ENCODE assay signal across 15 cellular contexts in the genomic region with DNA sequence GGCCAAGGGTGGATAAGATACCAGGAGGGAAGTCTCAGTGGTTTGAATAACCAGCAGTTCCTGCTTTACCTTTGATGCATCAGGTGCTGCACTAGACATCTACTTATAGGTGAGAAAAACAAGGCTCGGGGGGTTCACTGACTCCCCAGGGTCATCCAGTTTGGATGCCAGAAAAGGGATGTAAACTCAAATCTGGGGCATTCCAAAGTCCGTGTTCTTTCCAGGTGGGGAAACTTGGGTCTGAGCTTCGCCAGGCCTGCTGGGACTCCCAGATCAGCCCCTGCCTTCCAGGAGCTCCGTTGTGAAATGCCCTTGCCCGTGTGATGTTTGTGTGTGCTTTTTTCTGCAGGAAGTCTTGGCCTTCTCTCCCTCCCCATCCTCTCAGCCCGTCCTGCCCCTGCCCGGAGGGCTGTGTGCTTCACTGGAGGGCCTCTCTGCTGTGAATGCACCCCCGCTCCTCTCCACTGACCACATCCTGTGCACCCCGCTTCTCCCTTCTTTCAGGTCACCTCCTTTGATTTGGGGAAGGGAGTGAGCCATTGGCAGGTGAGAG. TPM values are rescaled to one million over a fixed set of nuclear protein-coding genes. Genes with fewer than 3 reads are reported as not detected.
DNase-seq lines count a peak whose midpoint lies in the region; TF ChIP-seq lines count a peak whose summit lies in the region.
"Had no signal": no experiment of that assay in that cellular context is flagged by ENCODE, and none has a peak within 500 bp of the region (broad histone marks: within the 10 kb centered on the region; RNA-seq: fewer than 3 reads in every experiment).

No MANE protein-coding gene starts in this region.

- no peaks in the 10 kb centered on the region for H3K9me3 Mint-ChIP-seq in activated naive CD4-positive, alpha-beta T cell treated with anti-CD3 and anti-CD28 coated beads for 36 hours
- no peaks in the 10 kb centered on the region for H3K9me3 Mint-ChIP-seq in endothelial cell (ENCODE audit: unreplicated experiment)
- H3K9me3 Mint-ChIP-seq in mesothelial cell of epicardium: peaks cover 7% of the 10 kb centered on the region
- H3K9me3 Mint-ChIP-seq: activated CD4-positive, alpha-beta memory T cell treated with anti-CD3 and anti-CD28 coated beads for 36 hours had no signal

- intact Hi-C loops in activated naive CD4-positive, alpha-beta T cell treated with anti-CD3 and anti-CD28 coated beads for 36 hours (cut with micrococcal nuclease): no loop called here
- intact Hi-C loops in colonic mucosa (cut with DNase I): no loop called here

- CTCF ChIA-PET in activated naive CD4-positive, alpha-beta T cell treated with anti-CD3 and anti-CD28 coated beads for 36 hours (lab: Charles Lee): no interaction called here

- TF ChIP-seq CTCF in endothelial cell (IDR thresholded peaks at IDR 0.05; ENCODE audit: unreplicated experiment) (no peak), mesothelial cell of epicardium (IDR thresholded peaks at IDR 0.05; ENCODE audit: unreplicated experiment) (no peak), tibial nerve (IDR thresholded peaks at IDR 0.05) (no peak), colonic mucosa (IDR thresholded peaks at IDR 0.05) (no peak)

- peak; percentile 15 for DNase-seq in activated naive CD4-positive, alpha-beta T cell treated with anti-CD3 and anti-CD28 coated beads for 36 hours
- no peak for DNase-seq in activated naive CD4-positive, alpha-beta T cell treated with anti-CD3 and anti-CD28 coated beads, Interleukin-2, amount 50 U/mL, for 16 hours
- no peak for DNase-seq in endothelial cell (ENCODE audit: low spot score)
- no peak for DNase-seq in mesothelial cell of epicardium (ENCODE audit: low spot score in 2 of 2, unreplicated experiment in 2 of 2)
- no peak for DNase-seq in tibial nerve (ENCODE audit: low spot score in 2 of 2)
- DNase-seq in stimulated activated naive CD4-positive, alpha-beta T cell treated with Interleukin-2 at 50 U/mL for 16 hours (lab: John Stamatoyannopoulos, UW): no peak
- DNase-seq in DMS53 (lab: John Stamatoyannopoulos, UW): no peak
- DNase-seq in colonic mucosa: no peak
- DNase-seq: 8988T; activated CD4-positive, alpha-beta memory T cell treated with anti-CD3 and anti-CD28 coated beads for 36 hours; COR-L47; effector CD8-positive, alpha-beta T cell; NCI-H226 had no signal

- TF ChIP-seq EP300 in tibial nerve (IDR thresholded peaks at IDR 0.05): no peak

- no peak for TF ChIP-seq POLR2A in tibial nerve (IDR thresholded peaks at IDR 0.05)

- no peaks in the 10 kb centered on the region for H3K36me3 Mint-ChIP-seq in activated naive CD4-positive, alpha-beta T cell treated with anti-CD3 and anti-CD28 coated beads for 36 hours (ENCODE audit: low read depth)
- H3K36me3 Mint-ChIP-seq in endothelial cell (ENCODE audit: low read depth, unreplicated experiment): peaks cover 16% of the 10 kb centered on the region
- peaks cover 7% of the 10 kb centered on the region for H3K36me3 Mint-ChIP-seq in mesothelial cell of epicardium
- H3K36me3 Mint-ChIP-seq: activated CD4-positive, alpha-beta memory T cell treated with anti-CD3 and anti-CD28 coated beads for 36 hours; activated naive CD8-positive, alpha-beta T cell had no signal

- no peak overlapping the region for H3K4me3 Mint-ChIP-seq in activated naive CD4-positive, alpha-beta T cell treated with anti-CD3 and anti-CD28 coated beads for 36 hours
- H3K4me3 Mint-ChIP-seq in endothelial cell (ENCODE audit: unreplicated experiment): peak overlapping the region; percentile 37
- no peak overlapping the region for H3K4me3 Mint-ChIP-seq in mesothelial cell of epicardium
- H3K4me3 Mint-ChIP-seq: activated CD4-positive, alpha-beta memory T cell treated with anti-CD3 and anti-CD28 coated beads for 36 hours; activated naive CD8-positive, alpha-beta T cell had no signal

- H3K36me3 ChIP-seq in tibial nerve (no peaks in the 10 kb centered on the region), colonic mucosa (no peaks in the 10 kb centered on the region)

- peaks cover 0 to 43% (median 13%) of the 10 kb centered on the region in 4 donors for H3K4me1 ChIP-seq in tibial nerve
- no peaks in the 10 kb centered on the region for H3K4me1 ChIP-seq in colonic mucosa

- H3K27me3 ChIP-seq in tibial nerve: no peaks in the 10 kb centered on the region
- no peaks in the 10 kb centered on the region for H3K27me3 ChIP-seq in colonic mucosa

- H3K27ac Mint-ChIP-seq in activated naive CD4-positive, alpha-beta T cell treated with anti-CD3 and anti-CD28 coated beads for 36 hours: no peak overlapping the region
- H3K27ac Mint-ChIP-seq in endothelial cell (ENCODE audit: unreplicated experiment) (peak overlapping the region; percentile 59), mesothelial cell of epicardium (peak overlapping the region; percentile 51)
- H3K27ac Mint-ChIP-seq: activated CD4-positive, alpha-beta memory T cell treated with anti-CD3 and anti-CD28 coated beads for 36 hours; activated naive CD8-positive, alpha-beta T cell had no signal

- H3K27ac ChIP-seq in tibial nerve: peak overlapping the region in 3 of 4 donors; percentile 20 to 83 (median 42)
- H3K27ac ChIP-seq in colonic mucosa: no peak overlapping the region

- H3K27me3 Mint-ChIP-seq in activated naive CD4-positive, alpha-beta T cell treated with anti-CD3 and anti-CD28 coated beads for 36 hours (ENCODE audit: low read depth): peaks cover 7% of the 10 kb centered on the region
- peaks cover 8% of the 10 kb centered on the region for H3K27me3 Mint-ChIP-seq in endothelial cell (ENCODE audit: unreplicated experiment)
- no peaks in the 10 kb centered on the region for H3K27me3 Mint-ChIP-seq in mesothelial cell of epicardium (ENCODE audit: low read depth)

- H3K4me3 ChIP-seq in tibial nerve (no peak overlapping the region), colonic mucosa (no peak overlapping the region)

- peaks cover 12% of the 10 kb centered on the region for H3K4me1 Mint-ChIP-seq in activated naive CD4-positive, alpha-beta T cell treated with anti-CD3 and anti-CD28 coated beads for 36 hours (ENCODE audit: low read depth)
- H3K4me1 Mint-ChIP-seq in endothelial cell (ENCODE audit: unreplicated experiment): peaks cover 74% of the 10 kb centered on the region
- peaks cover 32% of the 10 kb centered on the region for H3K4me1 Mint-ChIP-seq in mesothelial cell of epicardium

- no peak overlapping the region for H3K9ac ChIP-seq in colonic mucosa (ENCODE audit: low read depth in 2 of 2, low read length in 2 of 2)

- H3K9me3 ChIP-seq in tibial nerve: peaks cover 0 to 9% (median 0%) of the 10 kb centered on the region in 4 donors
- no peaks in the 10 kb centered on the region for H3K9me3 ChIP-seq in colonic mucosa

- 69 to 76% methylated on average over 9 of the region's 9 CpGs for WGBS in tibial nerve, 2 donors

RNA-seq across cellular contexts. Expression of a gene that starts 42.1 kb away (rescaled TPM):
- total RNA-seq in activated naive CD4-positive, alpha-beta T cell treated with anti-CD3 and anti-CD28 coated beads for 36 hours: under 1 TPM; 0.72 to 0.91 TPM
- 116 TPM for total RNA-seq in endothelial cell (ENCODE audit: unreplicated experiment)
- total RNA-seq in mesothelial cell of epicardium: 46.7 to 49.4 TPM (median 48.8 TPM) in 3 replicates
- total RNA-seq in tibial nerve: 10 to 100 TPM; 15.7 to 32.6 (median 26.2) TPM
- 1 to 10 TPM; 4.7 to 9.9 TPM for total RNA-seq in colonic mucosa
- total RNA-seq: T-helper 2 cell treated with Interferon-gamma antibody and Interleukin-4, amounts not matched to agents 100 ng/mL and 5 ng/mL, for 36 hours had no signal
